ENCODE assay signal across 14 cellular contexts in genomic region chr2:100482741-100483140, GRCh38.
A peak's percentile ranks its signal among the peaks of the same experiment; 100 is the strongest.
DNase-seq lines count a peak whose midpoint lies in the region; ATAC-seq and TF ChIP-seq lines count a peak whose summit lies in the region.
"Had no signal": no experiment of that assay in that cellular context is flagged by ENCODE, and none has a peak within 500 bp of the region (broad histone marks: within the 10 kb centered on the region; RNA-seq: fewer than 3 reads in every experiment).

No MANE protein-coding gene starts in this region.

- H4K20me1 ChIP-seq in OCI-LY3 (ENCODE audit: insufficient read depth, low read length): no peaks in the 10 kb centered on the region

- H2AFZ ChIP-seq in OCI-LY3 (ENCODE audit: low read depth, low read length): no peak overlapping the region

- no peaks in the 10 kb centered on the region for H3K27me3 ChIP-seq in OCI-LY3 (ENCODE audit: low read depth, low read length)
- H3K27me3 ChIP-seq: neutrophil, vagina had no signal

- DNase-seq in ACHN (peak; percentile 24), GM12864 (ENCODE audit: low read depth) (no peak), germinal center (ENCODE audit: low spot score) (peak; percentile 10)
- DNase-seq in stimulated activated CD4-positive, alpha-beta T cell treated with anti-CD3 and anti-CD28 coated beads, Interleukin-4, amount 100 ng/mL, for 24 hours: no peak
- DNase-seq: activated naive CD4-positive, alpha-beta T cell; left ventricle myocardium superior; NCI-H1105 had no signal

- no peak overlapping the region for H3K4me2 ChIP-seq in OCI-LY3 (ENCODE audit: low read length)

- H3K36me3 ChIP-seq in OCI-LY3 (replicated peaks; ENCODE audit: low read depth, low read length): no peaks in the 10 kb centered on the region
- H3K36me3 ChIP-seq: neutrophil, vagina had no signal

- no peak overlapping the region for H3K9ac ChIP-seq in OCI-LY3 (ENCODE audit: low read length)

- TF ChIP-seq CTCF in GM12864 (IDR thresholded peaks at IDR 0.05; ENCODE audit: low read depth, low read length, missing control alignments) (peak; percentile 40), OCI-LY3 (IDR thresholded peaks at IDR 0.05; ENCODE audit: low read depth, low read length) (peak; percentile 32)

- in situ Hi-C loops in ACHN (cut with HindIII; ENCODE audit: low pct_ligation_motif_present, low pct_unique_long_range_greater_than_20kb, low sequenced_read_pairs): no loop called here

- no peaks in the 10 kb centered on the region for H3K4me1 ChIP-seq in OCI-LY3 (ENCODE audit: low read length)
- H3K4me1 ChIP-seq: vagina had no signal

- no peaks in the 10 kb centered on the region for H3K79me2 ChIP-seq in OCI-LY3 (ENCODE audit: low read length)

- no peak overlapping the region for H3K27ac ChIP-seq in OCI-LY3 (ENCODE audit: low read length)
- H3K27ac ChIP-seq: neutrophil, SK-N-MC, vagina had no signal

- ATAC-seq in HG02759 (IDR thresholded peaks at IDR 0.05; ENCODE audit: unreplicated experiment) (no peak), GM21447 (IDR thresholded peaks at IDR 0.05; ENCODE audit: unreplicated experiment) (no peak), GM19452 (IDR thresholded peaks at IDR 0.05; ENCODE audit: unreplicated experiment) (no peak)
- ATAC-seq: left ventricle myocardium superior had no signal

- no peaks in the 10 kb centered on the region for H3K9me3 ChIP-seq in OCI-LY3 (ENCODE audit: insufficient read depth, low read length)
- H3K9me3 ChIP-seq: neutrophil, vagina had no signal

- no peak overlapping the region for H3K4me3 ChIP-seq in GM12864 (ENCODE audit: low read depth, low read length)
- H3K4me3 ChIP-seq in OCI-LY3 (ENCODE audit: low read length): no peak overlapping the region
- H3K4me3 ChIP-seq: SK-N-MC, vagina had no signal

Comparison
In these comparisons a context has a peak if more than half of its experiments do, and no peak if none do; other contexts are left out.
1. DNase-seq: peak in ACHN (single experiment) and germinal center (single experiment); none in GM12864 (single experiment) and stimulated activated CD4-positive, alpha-beta T cell treated with anti-CD3 and anti-CD28 coated beads, Interleukin-4, amount 100 ng/mL, for 24 hours (single experiment).